Comparison of ENCODE assay signal across 8 cellular contexts in the genomic region with DNA sequence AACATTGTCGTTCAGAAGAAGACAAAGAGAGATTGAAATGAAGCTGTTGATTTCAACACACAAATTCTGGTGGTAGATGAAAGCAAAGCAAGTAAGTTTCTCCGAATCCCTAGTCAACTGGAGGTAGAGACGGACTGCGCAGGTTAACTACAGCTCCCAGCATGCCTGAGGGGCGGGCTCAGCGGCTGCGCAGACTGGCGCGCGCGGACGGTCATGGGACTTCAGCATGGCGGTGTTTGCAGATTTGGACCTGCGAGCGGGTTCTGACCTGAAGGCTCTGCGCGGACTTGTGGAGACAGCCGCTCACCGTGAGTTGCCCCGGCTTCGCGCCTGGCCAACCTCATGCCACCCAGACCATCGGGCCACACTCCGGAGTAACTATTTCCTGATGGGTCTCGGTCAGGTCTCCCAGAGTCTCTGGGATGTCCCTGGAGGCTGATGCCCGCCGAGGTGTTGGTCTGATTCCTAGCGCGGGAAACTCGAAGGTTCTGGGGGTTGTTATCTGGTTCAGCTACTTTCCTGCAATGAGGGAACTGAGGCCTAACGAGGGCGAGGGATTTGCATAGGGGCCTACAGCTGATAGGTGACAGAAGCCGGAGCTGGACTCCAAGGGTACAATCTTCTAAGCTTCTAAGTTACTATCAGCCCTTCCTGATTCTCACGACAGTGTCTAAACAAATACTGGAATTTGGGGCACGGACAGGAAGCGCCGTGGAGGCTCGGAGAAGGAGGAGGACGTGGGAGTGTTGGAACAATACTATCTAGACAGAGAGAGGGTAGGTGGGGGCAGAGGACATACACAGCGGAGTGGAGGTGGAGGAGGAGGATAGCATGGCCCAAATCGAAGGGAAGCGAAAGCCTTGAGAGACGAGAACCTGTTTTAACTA. TPM values are rescaled to one million over a fixed set of nuclear protein-coding genes. Genes with fewer than 3 reads are reported as not detected.
A peak's percentile ranks its signal among the peaks of the same experiment; 100 is the strongest.
DNase-seq lines count a peak whose midpoint lies in the region; ATAC-seq and TF ChIP-seq lines count a peak whose summit lies in the region.

A gene (plus strand): TSS at position 214 of the 887 bp plus-strand sequence. CDS start 13 bp downstream, at position 227.

- peak within 1 kb of the TSS; percentile 31 for H3K27ac ChIP-seq in CD4-positive, alpha-beta T cell (ENCODE audit: low read depth, low read length)

- no peaks in the 10 kb centered on the region for H3K9me3 ChIP-seq in CD4-positive, alpha-beta T cell (ENCODE audit: control insufficient read depth, low read length)

- no peaks in the 10 kb centered on the region for H3K9me3 Mint-ChIP-seq in CD4-positive, alpha-beta T cell
- no peaks in the 10 kb centered on the region for H3K9me3 Mint-ChIP-seq in effector memory CD8-positive, alpha-beta T cell

- no peak for TF ChIP-seq CTCF in CD4-positive, alpha-beta T cell (IDR thresholded peaks at IDR 0.05)

- H3K4me3 Mint-ChIP-seq in CD4-positive, alpha-beta T cell = peak within 1 kb of the TSS; percentile 96
- H3K4me3 Mint-ChIP-seq in effector memory CD8-positive, alpha-beta T cell = peak within 1 kb of the TSS; percentile 90 to 97

- H3K36me3 Mint-ChIP-seq in CD4-positive, alpha-beta T cell (ENCODE audit: low read depth) = peaks cover 32% of the 10 kb centered on the region
- H3K36me3 Mint-ChIP-seq in effector memory CD8-positive, alpha-beta T cell (ENCODE audit: insufficient read depth) = peaks cover 6% of the 10 kb centered on the region

- CTCF ChIA-PET in CD4-positive, alpha-beta T cell (lab: Charles Lee) = interaction anchor here (1.0 to 2.3 kb wide), 4 partner anchors 8 to 46 kb away, joined by 3 to 11 read pairs (median 6); a partner anchor contains a TSS

- POLR2A ChIA-PET in CD4-positive, alpha-beta T cell (lab: Charles Lee) = interaction anchor here (0.6 to 1.8 kb wide), 14 partner anchors 8 to 1419 kb away, joined by 3 to 7 read pairs (median 4); a partner anchor contains a TSS

- peak; percentile 67 to 80 (median 72) for DNase-seq in CD4-positive, alpha-beta T cell
- peak; percentile 78 to 84 for DNase-seq in NOMO-1 (lab: John Stamatoyannopoulos, UW; ENCODE audit: unreplicated experiment in 2 of 2)
- peak; percentile 50 to 66 for DNase-seq in activated CD8-positive, alpha-beta memory T cell treated with anti-CD3 and anti-CD28 coated beads for 4 hours (ENCODE audit: low read depth in 2 of 2)
- peak; percentile 70 to 75 (median 72) for DNase-seq in effector memory CD8-positive, alpha-beta T cell
- DNase-seq in medulla oblongata (ENCODE audit: extremely low spot score) = peak; percentile 89
- DNase-seq in stimulated activated CD8-positive, alpha-beta memory T cell treated with anti-CD3 and anti-CD28 coated beads, Interleukin-12 subunit alpha, Interleukin-12 subunit beta, amount 100 ng/mL, for 4 hours (ENCODE audit: low read depth) = peak; percentile 64

- H3K27ac Mint-ChIP-seq in CD4-positive, alpha-beta T cell = peak within 1 kb of the TSS; percentile 84
- peak within 1 kb of the TSS; percentile 82 to 95 for H3K27ac Mint-ChIP-seq in effector memory CD8-positive, alpha-beta T cell

- ATAC-seq in CD4-positive, alpha-beta T cell (ENCODE audit: poor library complexity) = peak; percentile 98
- peak; percentile 99 for ATAC-seq in GM19397 (IDR thresholded peaks at IDR 0.05; ENCODE audit: unreplicated experiment)
- peak; percentile 90 for ATAC-seq in HG03565 (IDR thresholded peaks at IDR 0.05; ENCODE audit: unreplicated experiment)
- peak; percentile 99 for ATAC-seq in effector memory CD8-positive, alpha-beta T cell (replicated peaks)

- intact Hi-C loops in CD4-positive, alpha-beta T cell (cut with DNase I, micrococcal nuclease) = loop anchor here (1.0 to 10.0 kb wide), 9 partner anchors 121 to 1423 kb away; a partner anchor contains a TSS

- peaks cover 38% of the 10 kb centered on the region for H3K4me1 Mint-ChIP-seq in CD4-positive, alpha-beta T cell (ENCODE audit: low read depth)
- peaks cover 17 to 37% of the 10 kb centered on the region in 2 donors for H3K4me1 Mint-ChIP-seq in effector memory CD8-positive, alpha-beta T cell (ENCODE audit: low read depth in 2 of 2)

- peaks cover 33% of the 10 kb centered on the region for H3K27me3 Mint-ChIP-seq in CD4-positive, alpha-beta T cell
- peaks cover 33 to 37% of the 10 kb centered on the region in 2 donors for H3K27me3 Mint-ChIP-seq in effector memory CD8-positive, alpha-beta T cell

- peaks cover 22% of the 10 kb centered on the region for H3K27me3 ChIP-seq in CD4-positive, alpha-beta T cell (ENCODE audit: control insufficient read depth, insufficient read depth, low read length)

RNA-seq across cellular contexts. Expression of the gene that starts here (rescaled TPM):
- total RNA-seq in CD4-positive, alpha-beta T cell = 10 to 100 TPM; 25.3 to 28.5 TPM

Comparison
In these comparisons a context has a peak if more than half of its experiments do, and no peak if none do; other contexts are left out.
1. Peak in every context shown above with its lines: DNase-seq, ATAC-seq and H3K27ac ChIP-seq.